ENCODE assay signal across 8 cellular contexts in the genomic region with DNA sequence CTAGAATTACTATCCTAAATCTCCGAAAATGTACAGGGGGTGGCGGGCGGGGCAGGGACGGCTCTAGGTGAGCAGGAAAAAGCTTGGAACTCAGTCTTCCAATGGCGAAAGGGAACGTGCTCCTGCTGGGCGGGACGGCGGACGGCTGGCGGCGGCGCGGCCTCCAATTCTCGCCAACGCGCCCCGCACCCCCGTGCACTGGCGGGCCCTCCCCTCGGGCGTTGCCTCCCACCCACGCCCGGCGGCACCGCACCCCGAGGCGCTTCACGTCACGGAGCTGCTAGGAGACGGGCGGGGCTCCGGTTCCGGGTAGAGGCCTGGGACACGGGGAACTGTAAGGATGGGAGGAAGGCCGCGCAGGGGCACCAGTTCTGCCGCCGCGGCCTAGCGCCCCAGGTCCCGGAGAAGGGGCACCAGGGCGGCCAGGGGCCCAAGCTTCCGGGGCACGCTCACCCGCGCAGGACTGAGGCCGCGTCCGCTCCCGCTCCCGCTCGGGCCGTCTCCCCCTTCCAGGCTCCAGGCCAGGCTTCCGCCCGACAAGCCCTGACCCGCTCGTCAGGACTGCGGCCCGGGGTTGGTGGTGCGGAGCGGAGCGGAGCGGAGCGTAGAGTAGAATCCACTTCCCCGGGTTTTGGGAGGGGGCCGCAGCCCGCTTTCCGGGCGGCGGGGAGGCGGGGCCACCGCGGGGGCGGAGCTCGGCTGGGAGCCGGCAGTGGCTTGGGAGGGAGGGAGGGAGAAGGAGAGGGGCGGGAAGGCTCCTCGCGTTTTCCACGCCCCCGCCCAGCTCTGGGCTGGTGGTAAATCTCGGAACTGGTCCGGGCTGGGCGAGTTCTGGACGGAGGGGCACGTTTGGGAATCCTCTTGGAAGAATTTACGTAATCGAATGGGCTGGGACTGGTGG. TPM values are rescaled to one million over a fixed set of nuclear protein-coding genes. Genes with fewer than 3 reads are reported as not detected.
A peak's percentile ranks its signal among the peaks of the same experiment; 100 is the strongest.
DNase-seq lines count a peak whose midpoint lies in the region; ATAC-seq and TF ChIP-seq lines count a peak whose summit lies in the region.

A gene (minus strand): TSS at position 594 of the 901 bp plus-strand sequence. CDS start 3,167 bp downstream, outside the sequence.

- H3K9me3 ChIP-seq in liver (ENCODE audit: control insufficient read depth in 4 of 4, low read length in 3 of 4), result no peaks in the 10 kb centered on the region

- peaks cover 2 to 16% (median 5%) of the 10 kb centered on the region in 4 donors for H3K4me1 ChIP-seq in liver (ENCODE audit: control insufficient read depth in 4 of 4, insufficient read depth in 4 of 4, low read length in 3 of 4)

- DNase-seq in NCI-H774 (lab: John Stamatoyannopoulos, UW) (peak; percentile 94), dermis blood vessel endothelial cell (peak; percentile 99)
- peak; percentile 86 to 90 for DNase-seq in activated CD4-positive, alpha-beta T cell treated with anti-CD3 and anti-CD28 coated beads, Interleukin-2, amount 50 U/mL, for 4 hours
- DNase-seq in stimulated activated CD4-positive, alpha-beta T cell treated with anti-CD3 and anti-CD28 coated beads, Interleukin-4, amount 100 ng/mL, for 24 hours, result peak; percentile 93

- H3K4me3 ChIP-seq in liver (ENCODE audit: low read depth in 1 of 3, low read length in 3 of 3), result peak within 1 kb of the TSS; percentile 71 to 87 (median 83)

- no peak for TF ChIP-seq CTCF in C4-2B (conservative IDR thresholded peaks at IDR 0.05)
- TF ChIP-seq CTCF in liver (IDR thresholded peaks at IDR 0.05; ENCODE audit: low read depth, low read length, missing input control), result no peak

- under 1% methylated on average over 89 of the region's 89 CpGs for WGBS in liver

- ATAC-seq in GM19395 (IDR thresholded peaks at IDR 0.05; ENCODE audit: unreplicated experiment) (peak; percentile 83), HG03565 (IDR thresholded peaks at IDR 0.05; ENCODE audit: unreplicated experiment) (peak; percentile 74)

- H3K27ac ChIP-seq in C4-2B (peak within 1 kb of the TSS; percentile 95), liver (ENCODE audit: low read depth in 1 of 2, low read length in 2 of 2) (peak within 1 kb of the TSS; percentile 99 to 100)

- H3K27me3 ChIP-seq in liver (ENCODE audit: control insufficient read depth in 4 of 4, insufficient read depth in 4 of 4, low read length in 3 of 4), result no peaks in the 10 kb centered on the region

- TF ChIP-seq RAD21 in liver (IDR thresholded peaks at IDR 0.05), result peak in 1 of 2 donors; percentile 38

- peaks cover 0 to 6% (median 3%) of the 10 kb centered on the region in 4 donors for H3K36me3 ChIP-seq in liver (ENCODE audit: control insufficient read depth in 4 of 4, insufficient read depth in 3 of 4, low read depth in 1 of 4, low read length in 3 of 4)

- H3K9ac ChIP-seq in liver (ENCODE audit: low read depth in 1 of 2, low read length in 2 of 2), result peak within 1 kb of the TSS; percentile 64 to 94

TF ChIP-seq in liver, 16 proteins besides CTCF, POLR2A, EP300 and RAD21:
- no peak for TF ChIP-seq TAF1 (conservative IDR thresholded peaks at IDR 0.05)
- peak; percentile 58 to 65 for TF ChIP-seq JUND (IDR thresholded peaks at IDR 0.05)
- TF ChIP-seq, protein P1, sequence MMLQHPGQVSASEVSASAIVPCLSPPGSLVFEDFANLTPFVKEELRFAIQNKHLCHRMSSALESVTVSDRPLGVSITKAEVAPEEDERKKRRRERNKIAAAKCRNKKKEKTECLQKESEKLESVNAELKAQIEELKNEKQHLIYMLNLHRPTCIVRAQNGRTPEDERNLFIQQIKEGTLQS (IDR thresholded peaks at IDR 0.05), result no peak
- TF ChIP-seq RXRA (IDR thresholded peaks at IDR 0.05), result peak in 1 of 2 donors; percentile 46
- TF ChIP-seq HNF4G (IDR thresholded peaks at IDR 0.05), result no peak
- TF ChIP-seq, protein P2, sequence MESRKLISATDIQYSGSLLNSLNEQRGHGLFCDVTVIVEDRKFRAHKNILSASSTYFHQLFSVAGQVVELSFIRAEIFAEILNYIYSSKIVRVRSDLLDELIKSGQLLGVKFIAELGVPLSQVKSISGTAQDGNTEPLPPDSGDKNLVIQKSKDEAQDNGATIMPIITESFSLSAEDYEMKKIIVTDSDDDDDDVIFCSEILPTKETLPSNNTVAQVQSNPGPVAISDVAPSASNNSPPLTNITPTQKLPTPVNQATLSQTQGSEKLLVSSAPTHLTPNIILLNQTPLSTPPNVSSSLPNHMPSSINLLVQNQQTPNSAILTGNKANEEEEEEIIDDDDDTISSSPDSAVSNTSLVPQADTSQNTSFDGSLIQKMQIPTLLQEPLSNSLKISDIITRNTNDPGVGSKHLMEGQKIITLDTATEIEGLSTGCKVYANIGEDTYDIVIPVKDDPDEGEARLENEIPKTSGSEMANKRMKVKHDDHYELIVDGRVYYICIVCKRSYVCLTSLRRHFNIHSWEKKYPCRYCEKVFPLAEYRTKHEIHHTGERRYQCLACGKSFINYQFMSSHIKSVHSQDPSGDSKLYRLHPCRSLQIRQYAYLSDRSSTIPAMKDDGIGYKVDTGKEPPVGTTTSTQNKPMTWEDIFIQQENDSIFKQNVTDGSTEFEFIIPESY (IDR thresholded peaks at IDR 0.05), result peak; percentile 56
- peak; percentile 92 to 98 for TF ChIP-seq EGR1 (IDR thresholded peaks at IDR 0.05; ENCODE audit: low read depth in 2 of 2)
- TF ChIP-seq, protein P3, sequence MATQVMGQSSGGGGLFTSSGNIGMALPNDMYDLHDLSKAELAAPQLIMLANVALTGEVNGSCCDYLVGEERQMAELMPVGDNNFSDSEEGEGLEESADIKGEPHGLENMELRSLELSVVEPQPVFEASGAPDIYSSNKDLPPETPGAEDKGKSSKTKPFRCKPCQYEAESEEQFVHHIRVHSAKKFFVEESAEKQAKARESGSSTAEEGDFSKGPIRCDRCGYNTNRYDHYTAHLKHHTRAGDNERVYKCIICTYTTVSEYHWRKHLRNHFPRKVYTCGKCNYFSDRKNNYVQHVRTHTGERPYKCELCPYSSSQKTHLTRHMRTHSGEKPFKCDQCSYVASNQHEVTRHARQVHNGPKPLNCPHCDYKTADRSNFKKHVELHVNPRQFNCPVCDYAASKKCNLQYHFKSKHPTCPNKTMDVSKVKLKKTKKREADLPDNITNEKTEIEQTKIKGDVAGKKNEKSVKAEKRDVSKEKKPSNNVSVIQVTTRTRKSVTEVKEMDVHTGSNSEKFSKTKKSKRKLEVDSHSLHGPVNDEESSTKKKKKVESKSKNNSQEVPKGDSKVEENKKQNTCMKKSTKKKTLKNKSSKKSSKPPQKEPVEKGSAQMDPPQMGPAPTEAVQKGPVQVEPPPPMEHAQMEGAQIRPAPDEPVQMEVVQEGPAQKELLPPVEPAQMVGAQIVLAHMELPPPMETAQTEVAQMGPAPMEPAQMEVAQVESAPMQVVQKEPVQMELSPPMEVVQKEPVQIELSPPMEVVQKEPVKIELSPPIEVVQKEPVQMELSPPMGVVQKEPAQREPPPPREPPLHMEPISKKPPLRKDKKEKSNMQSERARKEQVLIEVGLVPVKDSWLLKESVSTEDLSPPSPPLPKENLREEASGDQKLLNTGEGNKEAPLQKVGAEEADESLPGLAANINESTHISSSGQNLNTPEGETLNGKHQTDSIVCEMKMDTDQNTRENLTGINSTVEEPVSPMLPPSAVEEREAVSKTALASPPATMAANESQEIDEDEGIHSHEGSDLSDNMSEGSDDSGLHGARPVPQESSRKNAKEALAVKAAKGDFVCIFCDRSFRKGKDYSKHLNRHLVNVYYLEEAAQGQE (IDR thresholded peaks at IDR 0.05), result peak; percentile 52
- TF ChIP-seq GABPA (IDR thresholded peaks at IDR 0.05 in 1 of 2, conservative IDR thresholded peaks at IDR 0.05 in 1 of 2), result no peak
- TF ChIP-seq SP1 (IDR thresholded peaks at IDR 0.05), result peak; percentile 63
- peak; percentile 27 to 50 for TF ChIP-seq HNF4A (conservative IDR thresholded peaks at IDR 0.05)
- TF ChIP-seq, protein P4, sequence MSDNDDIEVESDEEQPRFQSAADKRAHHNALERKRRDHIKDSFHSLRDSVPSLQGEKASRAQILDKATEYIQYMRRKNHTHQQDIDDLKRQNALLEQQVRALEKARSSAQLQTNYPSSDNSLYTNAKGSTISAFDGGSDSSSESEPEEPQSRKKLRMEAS (IDR thresholded peaks at IDR 0.05), result peak; percentile 30
- TF ChIP-seq FOXA2 (IDR thresholded peaks at IDR 0.05), result peak; percentile 40
- no peak for TF ChIP-seq FOXA1 (IDR thresholded peaks at IDR 0.05)
- no peak for TF ChIP-seq NR2F2 (IDR thresholded peaks at IDR 0.05)
- TF ChIP-seq YY1 (IDR thresholded peaks at IDR 0.05), result peak; percentile 68

RNA-seq across cellular contexts. Expression of the gene that starts here (rescaled TPM):
- total RNA-seq in dermis blood vessel endothelial cell, result 12.8 and 17.2 TPM in 2 replicates
- total RNA-seq in liver, result 10 to 100 TPM; 10.2 to 12.1 TPM
- 1 to 10 TPM; 5.8 to 7.0 TPM for polyA plus RNA-seq in liver

Comparison
In these comparisons a context has a peak if more than half of its experiments do, and no peak if none do; other contexts are left out.
1. Peak in every context shown above with its lines: DNase-seq, ATAC-seq, H3K4me3 ChIP-seq and H3K27ac ChIP-seq.